ENCODE assay signal across 8 cellular contexts in the genomic region with DNA sequence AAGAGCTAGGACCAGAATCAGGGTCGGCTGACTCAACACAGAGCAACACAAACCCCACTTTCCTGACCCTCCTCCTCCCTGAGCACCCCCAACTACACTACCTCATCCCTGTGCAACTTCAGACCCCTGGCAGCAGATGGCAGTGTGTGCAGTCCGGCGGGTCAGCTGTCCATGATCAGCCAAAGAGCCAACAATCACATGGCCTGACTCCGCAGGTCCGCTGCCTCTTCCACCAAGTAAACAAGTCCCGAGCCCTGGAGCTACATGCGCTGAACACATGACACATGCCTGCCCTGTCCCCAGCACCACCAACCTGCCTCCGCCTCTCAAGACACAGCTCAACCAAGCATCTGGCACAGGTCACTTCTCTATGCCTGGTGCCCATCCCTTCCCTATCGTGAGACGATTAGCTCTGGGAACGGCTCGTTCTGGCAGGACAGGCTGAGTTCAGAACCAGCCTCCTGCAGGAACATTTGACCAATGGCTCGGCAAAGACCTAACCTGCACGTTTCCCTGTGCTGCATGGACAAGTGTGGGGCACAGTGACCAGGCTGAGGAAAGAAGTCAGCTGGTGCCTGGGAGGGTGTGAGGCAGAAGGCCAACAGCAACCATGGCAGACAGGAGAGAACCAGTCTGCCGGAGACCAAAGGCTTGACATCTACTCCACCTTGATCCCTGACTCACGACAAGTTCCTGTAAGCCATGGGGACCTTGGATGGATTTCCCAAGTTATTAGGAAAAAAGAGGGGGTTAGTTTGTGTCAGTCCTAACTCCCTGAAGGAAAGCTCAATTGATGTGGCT.
DNase-seq lines count a peak whose midpoint lies in the region; ATAC-seq and TF ChIP-seq lines count a peak whose summit lies in the region.

No MANE protein-coding gene starts in this region.

- DNase-seq in activated CD4-positive, alpha-beta T cell treated with anti-CD3 and anti-CD28 coated beads, Interleukin-2, amount 10 ng/mL, durations not matched to agents 24 days and 14 days, result no peak
- no peak for DNase-seq in activated CD4-positive, alpha-beta T cell treated with anti-CD3 and anti-CD28 coated beads, Interleukin-2, amount 50 U/mL, for 4 hours
- DNase-seq in fibroblast of pulmonary artery (ENCODE audit: low read depth) (no peak), osteoblast (ENCODE audit: insufficient read length, low spot score, missing footprints) (peak; percentile 81), GOT3 (lab: John Stamatoyannopoulos, UW) (no peak)

- H3K9me3 ChIP-seq in osteoblast (ENCODE audit: low read depth, low read length), result no peaks in the 10 kb centered on the region

- ATAC-seq in SK-N-SH treated with all-trans-retinoic acid at 6 μM for 48 hours (peak; percentile 80), GM21717 (IDR thresholded peaks at IDR 0.05; ENCODE audit: unreplicated experiment) (no peak), HG03196 (IDR thresholded peaks at IDR 0.05; ENCODE audit: unreplicated experiment) (no peak)

- no peak overlapping the region for H3K4me3 Mint-ChIP-seq in activated CD4-positive, alpha-beta T cell treated with anti-CD3 and anti-CD28 coated beads, Interleukin-2, amount 10 ng/mL, durations not matched to agents 24 days and 14 days

- peak overlapping the region; percentile 48 for H3K27ac Mint-ChIP-seq in activated CD4-positive, alpha-beta T cell treated with anti-CD3 and anti-CD28 coated beads, Interleukin-2, amount 10 ng/mL, durations not matched to agents 24 days and 14 days

- H4K20me1 ChIP-seq in osteoblast (ENCODE audit: insufficient read depth, low read length), result no peaks in the 10 kb centered on the region

- no peaks in the 10 kb centered on the region for H3K9me3 Mint-ChIP-seq in activated CD4-positive, alpha-beta T cell treated with anti-CD3 and anti-CD28 coated beads, Interleukin-2, amount 10 ng/mL, durations not matched to agents 24 days and 14 days

- no peaks in the 10 kb centered on the region for H3K27me3 Mint-ChIP-seq in activated CD4-positive, alpha-beta T cell treated with anti-CD3 and anti-CD28 coated beads, Interleukin-2, amount 10 ng/mL, durations not matched to agents 24 days and 14 days

- H3K36me3 Mint-ChIP-seq in activated CD4-positive, alpha-beta T cell treated with anti-CD3 and anti-CD28 coated beads, Interleukin-2, amount 10 ng/mL, durations not matched to agents 24 days and 14 days (ENCODE audit: low read depth), result peaks cover 54% of the 10 kb centered on the region

- H3K27me3 ChIP-seq in osteoblast (ENCODE audit: insufficient read depth, low read length), result no peaks in the 10 kb centered on the region

- intact Hi-C loops in activated CD4-positive, alpha-beta T cell treated with anti-CD3 and anti-CD28 coated beads, Interleukin-2, amount 10 ng/mL, durations not matched to agents 24 days and 14 days (cut with micrococcal nuclease), result no loop called here

- H3K36me3 ChIP-seq in osteoblast (ENCODE audit: insufficient read depth, low read length), result peaks cover 30% of the 10 kb centered on the region

- H3K4me3 ChIP-seq in fibroblast of pulmonary artery (replicated peaks; ENCODE audit: low read depth, low read length), result no peak overlapping the region
- no peak overlapping the region for H3K4me3 ChIP-seq in osteoblast (ENCODE audit: insufficient read depth, low read length)

- H2AFZ ChIP-seq in osteoblast (ENCODE audit: low read length), result no peak overlapping the region

- no peak overlapping the region for H3K27ac ChIP-seq in osteoblast (ENCODE audit: low read depth, low read length)

- H3K4me1 Mint-ChIP-seq in activated CD4-positive, alpha-beta T cell treated with anti-CD3 and anti-CD28 coated beads, Interleukin-2, amount 10 ng/mL, durations not matched to agents 24 days and 14 days, result peaks cover 50% of the 10 kb centered on the region

- H3K4me1 ChIP-seq in osteoblast (ENCODE audit: insufficient read depth, low read length), result peaks cover 24% of the 10 kb centered on the region

- H3K4me2 ChIP-seq in osteoblast (ENCODE audit: insufficient read depth, low read length), result no peak overlapping the region

- TF ChIP-seq CTCF in fibroblast of pulmonary artery (IDR thresholded peaks at IDR 0.05; ENCODE audit: low read length, missing control alignments) (peak; percentile 37), osteoblast (IDR thresholded peaks at IDR 0.05; ENCODE audit: extremely low read depth, low read depth, low read length) (peak; percentile 54)

- peaks cover 11% of the 10 kb centered on the region for H3K79me2 ChIP-seq in osteoblast (ENCODE audit: insufficient read depth, low read length)

TF ChIP-seq in SK-N-SH treated with all-trans-retinoic acid at 6 μM for 48 hours, 23 proteins besides CTCF, POLR2A, EP300 and RAD21:
- TF ChIP-seq ARNTL (CRISPR knock-in tag; IDR thresholded peaks at IDR 0.05; ENCODE audit: borderline replicate concordance, low read depth) (no peak), TCF4 (CRISPR knock-in tag; IDR thresholded peaks at IDR 0.05; ENCODE audit: borderline replicate concordance) (no peak), CSDC2 (CRISPR knock-in tag; IDR thresholded peaks at IDR 0.05) (no peak), CREB5 (CRISPR knock-in tag; IDR thresholded peaks at IDR 0.05; ENCODE audit: low read depth) (no peak), ESRRG (CRISPR knock-in tag; IDR thresholded peaks at IDR 0.05) (no peak), ZC3H10 (CRISPR knock-in tag; IDR thresholded peaks at IDR 0.05) (no peak), PATZ1 (CRISPR knock-in tag; IDR thresholded peaks at IDR 0.05; ENCODE audit: borderline replicate concordance) (no peak)
- TF ChIP-seq, protein P1, sequence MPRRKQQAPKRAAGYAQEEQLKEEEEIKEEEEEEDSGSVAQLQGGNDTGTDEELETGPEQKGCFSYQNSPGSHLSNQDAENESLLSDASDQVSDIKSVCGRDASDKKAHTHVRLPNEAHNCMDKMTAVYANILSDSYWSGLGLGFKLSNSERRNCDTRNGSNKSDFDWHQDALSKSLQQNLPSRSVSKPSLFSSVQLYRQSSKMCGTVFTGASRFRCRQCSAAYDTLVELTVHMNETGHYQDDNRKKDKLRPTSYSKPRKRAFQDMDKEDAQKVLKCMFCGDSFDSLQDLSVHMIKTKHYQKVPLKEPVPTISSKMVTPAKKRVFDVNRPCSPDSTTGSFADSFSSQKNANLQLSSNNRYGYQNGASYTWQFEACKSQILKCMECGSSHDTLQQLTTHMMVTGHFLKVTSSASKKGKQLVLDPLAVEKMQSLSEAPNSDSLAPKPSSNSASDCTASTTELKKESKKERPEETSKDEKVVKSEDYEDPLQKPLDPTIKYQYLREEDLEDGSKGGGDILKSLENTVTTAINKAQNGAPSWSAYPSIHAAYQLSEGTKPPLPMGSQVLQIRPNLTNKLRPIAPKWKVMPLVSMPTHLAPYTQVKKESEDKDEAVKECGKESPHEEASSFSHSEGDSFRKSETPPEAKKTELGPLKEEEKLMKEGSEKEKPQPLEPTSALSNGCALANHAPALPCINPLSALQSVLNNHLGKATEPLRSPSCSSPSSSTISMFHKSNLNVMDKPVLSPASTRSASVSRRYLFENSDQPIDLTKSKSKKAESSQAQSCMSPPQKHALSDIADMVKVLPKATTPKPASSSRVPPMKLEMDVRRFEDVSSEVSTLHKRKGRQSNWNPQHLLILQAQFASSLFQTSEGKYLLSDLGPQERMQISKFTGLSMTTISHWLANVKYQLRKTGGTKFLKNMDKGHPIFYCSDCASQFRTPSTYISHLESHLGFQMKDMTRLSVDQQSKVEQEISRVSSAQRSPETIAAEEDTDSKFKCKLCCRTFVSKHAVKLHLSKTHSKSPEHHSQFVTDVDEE (CRISPR knock-in tag; IDR thresholded peaks at IDR 0.05), result no peak
TF ChIP-seq in SK-N-SH treated with all-trans-retinoic acid at 6 μM for 48 hours: peak in this region for 0.
